8 cellular contexts compared by ENCODE assay signal in genomic region chr11:71342951-71343827, GRCh38.
DNase-seq lines count a peak whose midpoint lies in the region; ATAC-seq, FAIRE-seq and TF ChIP-seq lines count a peak whose summit lies in the region.

No MANE protein-coding gene starts in this region.

- DNase-seq in Ammon's horn (ENCODE audit: low spot score) = peak; percentile 17
- peak; percentile 59 for DNase-seq in GM12892 (ENCODE audit: insufficient read length)
- peak; percentile 58 for DNase-seq in RKO (ENCODE audit: low spot score)
- peak; percentile 20 for DNase-seq in fibroblast of peridontal ligament (ENCODE audit: extremely low read depth)
- peak; percentile 68 for DNase-seq in spleen
- no peak for DNase-seq in NOMO-1 treated with dmso at 0.1 percent for 144 hours (lab: John Stamatoyannopoulos, UW; ENCODE audit: unreplicated experiment)
- DNase-seq in T-cell = no peak
- DNase-seq in GOT3 (lab: John Stamatoyannopoulos, UW) = no peak

- H3K27me3 ChIP-seq in spleen (replicated peaks in 1 of 7) = peaks cover 0 to 15% (median 0%) of the 10 kb centered on the region in 7 donors

- 68 to 70% (median 70%) methylated on average over 20 of the region's 20 CpGs for WGBS in spleen, 5 donors

- POLR2A ChIA-PET in T-cell (lab: Charles Lee) = no interaction called here

- H3K4me1 ChIP-seq in spleen = no peaks in the 10 kb centered on the region

- no peaks in the 10 kb centered on the region for H3K4me1 Mint-ChIP-seq in T-cell

- CTCF ChIA-PET in T-cell (lab: Charles Lee) = no interaction called here

- TF ChIP-seq POLR2A in GM12892 (IDR thresholded peaks at IDR 0.05; ENCODE audit: low read depth, low read length) (no peak), spleen (IDR thresholded peaks at IDR 0.05) (no peak)

- ATAC-seq in T-cell (replicated peaks in 1 of 4) = no peak

- no peak for FAIRE-seq in GM12892 (lab: Jason Lieb, UNC)

- no peaks in the 10 kb centered on the region for H3K36me3 ChIP-seq in spleen

- H3K27me3 Mint-ChIP-seq in T-cell = peaks cover 17 to 23% of the 10 kb centered on the region in 2 donors

- H3K4me3 ChIP-seq in spleen = no peak overlapping the region

- peak in 8 of 11 experiments; percentile 10 to 58 (median 45) for TF ChIP-seq CTCF in spleen (IDR thresholded peaks at IDR 0.05 in 8 of 11, conservative IDR thresholded peaks at IDR 0.05 in 3 of 11)

- H3K9me3 ChIP-seq in spleen = no peaks in the 10 kb centered on the region

- no peak overlapping the region for H3K27ac ChIP-seq in spleen

- H3K27ac Mint-ChIP-seq in T-cell = no peak overlapping the region

- no peak overlapping the region for H3K4me3 Mint-ChIP-seq in T-cell

- H3K9me3 Mint-ChIP-seq in T-cell = no peaks in the 10 kb centered on the region

- intact Hi-C loops in spleen (cut with DNase I; ENCODE audit: low total_unique reads) = no loop called here

- no peaks in the 10 kb centered on the region for H3K36me3 Mint-ChIP-seq in T-cell

Comparison
In these comparisons a context has a peak if more than half of its experiments do, and no peak if none do; other contexts are left out.
1. DNase-seq: peak in Ammon's horn (single experiment), GM12892 (single experiment), RKO (single experiment), fibroblast of peridontal ligament (single experiment) and spleen (single experiment); none in NOMO-1 treated with dmso at 0.1 percent for 144 hours (single experiment), T-cell (0 of 34) and GOT3 (single experiment).